Comparison of ENCODE assay signal across 8 cellular contexts in genomic region chr3:97872209-97873042, GRCh38. TPM values are rescaled to one million over a fixed set of nuclear protein-coding genes. Genes with fewer than 3 reads are reported as not detected.
DNase-seq lines count a peak whose midpoint lies in the region.

No MANE protein-coding gene starts in this region.

- intact Hi-C loops in activated CD4-positive, alpha-beta T cell treated with anti-CD3 and anti-CD28 coated beads, Interleukin-2, amount 10 ng/mL, durations not matched to agents 24 days and 14 days (cut with micrococcal nuclease) = loop anchor here (1.0 to 5.0 kb wide), 8 partner anchors 11 to 685 kb away; partner anchors contain the start of gene ARL6

- peaks cover 22% of the 10 kb centered on the region for H3K4me1 Mint-ChIP-seq in activated CD4-positive, alpha-beta T cell treated with anti-CD3 and anti-CD28 coated beads, Interleukin-2, amount 10 ng/mL, durations not matched to agents 24 days and 14 days

- H3K4me3 Mint-ChIP-seq in activated CD4-positive, alpha-beta T cell treated with anti-CD3 and anti-CD28 coated beads, Interleukin-2, amount 10 ng/mL, durations not matched to agents 24 days and 14 days = peak overlapping the region; percentile 62

- peaks cover 18% of the 10 kb centered on the region for H3K36me3 Mint-ChIP-seq in activated CD4-positive, alpha-beta T cell treated with anti-CD3 and anti-CD28 coated beads, Interleukin-2, amount 10 ng/mL, durations not matched to agents 24 days and 14 days (ENCODE audit: low read depth)

- H3K27ac Mint-ChIP-seq in activated CD4-positive, alpha-beta T cell treated with anti-CD3 and anti-CD28 coated beads, Interleukin-2, amount 10 ng/mL, durations not matched to agents 24 days and 14 days = peak overlapping the region; percentile 90

- no peaks in the 10 kb centered on the region for H3K27me3 Mint-ChIP-seq in activated CD4-positive, alpha-beta T cell treated with anti-CD3 and anti-CD28 coated beads, Interleukin-2, amount 10 ng/mL, durations not matched to agents 24 days and 14 days

- H3K9me3 Mint-ChIP-seq in activated CD4-positive, alpha-beta T cell treated with anti-CD3 and anti-CD28 coated beads, Interleukin-2, amount 10 ng/mL, durations not matched to agents 24 days and 14 days = peaks cover 14% of the 10 kb centered on the region

- DNase-seq in GM04503 (ENCODE audit: low read depth) (peak; percentile 90), fibroblast of gingiva (ENCODE audit: low read depth) (peak; percentile 89), cerebellar cortex (ENCODE audit: low spot score) (no peak), NCI-H510A (lab: John Stamatoyannopoulos, UW) (no peak), NCI-H1105 (lab: John Stamatoyannopoulos, UW) (no peak), DMS53 (lab: John Stamatoyannopoulos, UW) (no peak)
- peak; percentile 81 for DNase-seq in activated CD4-positive, alpha-beta T cell treated with anti-CD3 and anti-CD28 coated beads, Interleukin-2, amount 10 ng/mL, durations not matched to agents 24 days and 14 days
- peak; percentile 1 for DNase-seq in stimulated activated CD4-positive, alpha-beta T cell treated with anti-CD3 and anti-CD28 coated beads, Interleukin-12 subunit alpha, Interleukin-12 subunit beta, amount 100 ng/mL, for 4 hours

RNA-seq across cellular contexts. Expression of gene CRYBG3, which starts 50.6 kb away (rescaled TPM):
- total RNA-seq in activated CD4-positive, alpha-beta T cell treated with anti-CD3 and anti-CD28 coated beads, Interleukin-2, amount 10 ng/mL, durations not matched to agents 24 days and 14 days = 8.1 and 8.3 TPM in 2 replicates

Comparison
In these comparisons a context has a peak if more than half of its experiments do, and no peak if none do; other contexts are left out.
1. DNase-seq: peak in GM04503 (single experiment), activated CD4-positive, alpha-beta T cell treated with anti-CD3 and anti-CD28 coated beads, Interleukin-2, amount 10 ng/mL, durations not matched to agents 24 days and 14 days (single experiment), fibroblast of gingiva (single experiment) and stimulated activated CD4-positive, alpha-beta T cell treated with anti-CD3 and anti-CD28 coated beads, Interleukin-12 subunit alpha, Interleukin-12 subunit beta, amount 100 ng/mL, for 4 hours (single experiment); none in cerebellar cortex (single experiment), NCI-H510A (single experiment), NCI-H1105 (single experiment) and DMS53 (single experiment).